In the genomic region with DNA sequence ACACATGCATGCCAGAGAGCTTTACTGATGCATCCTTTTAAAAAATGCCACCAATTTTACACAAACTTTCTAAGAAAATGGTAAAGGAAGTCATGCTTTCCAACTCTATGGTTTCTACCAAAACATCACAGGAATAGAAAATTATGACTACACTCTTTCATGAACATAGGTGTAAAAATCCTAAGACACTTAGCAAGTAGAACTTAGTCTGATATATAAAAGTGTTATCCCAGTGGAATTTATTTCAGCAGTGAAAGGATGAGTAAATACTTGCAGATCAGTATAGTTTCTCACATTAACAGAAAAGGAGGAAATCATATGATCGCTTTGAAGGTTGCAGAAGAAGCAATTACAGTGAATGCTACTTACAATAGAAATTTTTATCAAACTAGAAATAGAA, we compare ENCODE assay signal across 19 cellular contexts.
"Had no signal": no experiment of that assay in that cellular context is flagged by ENCODE, and none has a peak within 500 bp of the region (broad histone marks: within the 10 kb centered on the region; RNA-seq: fewer than 3 reads in every experiment).

No MANE protein-coding gene starts in this region.

- H3K36me3 Mint-ChIP-seq: brain had no signal

- H3K79me2 ChIP-seq: parathyroid adenoma had no signal

- H3K4me1 ChIP-seq: lower lobe of right lung, parathyroid adenoma, upper lobe of right lung had no signal

- H3K4me1 Mint-ChIP-seq: brain had no signal

- H3K27ac ChIP-seq: lower lobe of right lung, parathyroid adenoma, upper lobe of right lung had no signal

- H3K4me3 Mint-ChIP-seq: brain; naive thymus-derived CD8-positive, alpha-beta T cell; stimulated activated effector memory CD8-positive, alpha-beta T cell treated with anti-CD3 and anti-CD28 coated beads, Interleukin-12 subunit alpha, Interleukin-12 subunit beta, amount 100 ng/mL, for 72 hours had no signal

- H3K4me2 ChIP-seq: smooth muscle cell had no signal

- DNase-seq: activated CD4-positive, alpha-beta T cell treated with anti-CD3 and anti-CD28 coated beads, Interleukin-2, amount 50 U/mL, for 4 hours; activated gamma-delta T cell; activated T-cell treated with anti-CD3 and anti-CD28 coated beads, Interleukin-2, amount 50 U/mL, for 1 hour; anterior cingulate cortex; caudate nucleus; erythroblast; hypothalamus; lower lobe of right lung; naive thymus-derived CD8-positive, alpha-beta T cell; stimulated activated CD4-positive, alpha-beta T cell treated with anti-CD3 and anti-CD28 coated beads, Interleukin-4, amount 100 ng/mL, for 24 hours; SW 1271; T-helper 9 cell; upper lobe of right lung had no signal

- H3K4me3 ChIP-seq: lower lobe of right lung, smooth muscle cell, upper lobe of right lung had no signal

- H3K9ac ChIP-seq: parathyroid adenoma had no signal

- ATAC-seq: lower lobe of right lung; naive thymus-derived CD8-positive, alpha-beta T cell; sciatic nerve; stimulated activated effector memory CD8-positive, alpha-beta T cell treated with anti-CD3 and anti-CD28 coated beads, Interleukin-12 subunit alpha, Interleukin-12 subunit beta, amount 100 ng/mL, for 72 hours; upper lobe of right lung had no signal

- H3K27ac Mint-ChIP-seq: brain; stimulated activated effector memory CD8-positive, alpha-beta T cell treated with anti-CD3 and anti-CD28 coated beads, Interleukin-12 subunit alpha, Interleukin-12 subunit beta, amount 100 ng/mL, for 72 hours had no signal

- H2AFZ ChIP-seq: parathyroid adenoma had no signal

- H3K27me3 ChIP-seq: upper lobe of right lung had no signal

- H3K9me3 ChIP-seq: lower lobe of right lung, upper lobe of right lung had no signal

- H3K36me3 ChIP-seq: lower lobe of right lung, upper lobe of right lung had no signal

- H3K27me3 Mint-ChIP-seq: naive thymus-derived CD8-positive, alpha-beta T cell had no signal

- FAIRE-seq: keratinocyte had no signal

- H3K9me3 Mint-ChIP-seq: brain; stimulated activated effector memory CD8-positive, alpha-beta T cell treated with anti-CD3 and anti-CD28 coated beads, Interleukin-12 subunit alpha, Interleukin-12 subunit beta, amount 100 ng/mL, for 72 hours had no signal
